14 cellular contexts compared by ENCODE assay signal in the genomic region with DNA sequence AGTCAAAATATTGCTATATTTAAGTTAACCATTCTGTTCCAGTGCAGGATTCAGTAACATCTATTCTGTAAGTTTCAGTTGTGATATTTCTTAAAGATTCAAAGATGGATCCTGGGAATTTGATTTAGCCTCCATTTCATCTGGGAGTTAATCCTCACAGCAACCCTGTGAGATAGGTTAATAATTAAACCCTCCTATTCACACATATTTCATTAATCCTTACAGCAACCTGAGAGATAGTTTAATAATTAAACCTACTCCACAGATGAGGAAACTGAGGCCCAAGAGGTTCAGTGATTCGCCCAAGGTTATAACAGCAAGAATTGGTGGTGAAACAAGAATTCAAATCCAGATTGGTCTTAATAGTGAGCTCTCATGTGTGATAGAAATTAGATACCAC. TPM values are rescaled to one million over a fixed set of nuclear protein-coding genes. Genes with fewer than 3 reads are reported as not detected.
DNase-seq lines count a peak whose midpoint lies in the region; ATAC-seq, FAIRE-seq and TF ChIP-seq lines count a peak whose summit lies in the region.
"Had no signal": no experiment of that assay in that cellular context is flagged by ENCODE, and none has a peak within 500 bp of the region (broad histone marks: within the 10 kb centered on the region; RNA-seq: fewer than 3 reads in every experiment).

No MANE protein-coding gene starts in this region.

- H3K4me3 ChIP-seq in SK-N-MC (no peak overlapping the region), small intestine (ENCODE audit: low read depth in 1 of 2, low read length in 2 of 2) (no peak overlapping the region)

- no peak for FAIRE-seq in small intestine (lab: Jason Lieb, UNC)

- peak overlapping the region; percentile 29 to 67 for H3K27ac Mint-ChIP-seq in natural killer cell
- no peak overlapping the region for H3K27ac Mint-ChIP-seq in natural killer cell treated with Interleukin-12 subunit alpha and Interleukin-12 subunit beta and Interleukin-15 and Interleukin-18, amount 100 ng/mL, for 72 hours

- intact Hi-C loops in natural killer cell (cut with micrococcal nuclease), result no loop called here

- no peak for ATAC-seq in natural killer cell
- ATAC-seq in natural killer cell treated with Interleukin-12 subunit alpha and Interleukin-12 subunit beta and Interleukin-15 and Interleukin-18, amount 100 ng/mL, for 72 hours, result no peak

- peaks cover 0 to 3% of the 10 kb centered on the region in 2 donors for H3K4me1 ChIP-seq in small intestine (ENCODE audit: control insufficient read depth in 2 of 2, insufficient read depth in 1 of 2, low read depth in 1 of 2, low read length in 1 of 2)

- TF ChIP-seq CTCF in natural killer cell (IDR thresholded peaks at IDR 0.05), result no peak

- no peaks in the 10 kb centered on the region for H3K36me3 Mint-ChIP-seq in natural killer cell
- H3K36me3 Mint-ChIP-seq in natural killer cell treated with Interleukin-12 subunit alpha and Interleukin-12 subunit beta and Interleukin-15 and Interleukin-18, amount 100 ng/mL, for 72 hours, result peaks cover 11% of the 10 kb centered on the region

- H3K4me1 Mint-ChIP-seq in natural killer cell, result peaks cover 37 to 43% of the 10 kb centered on the region in 2 donors
- peaks cover 21 to 27% of the 10 kb centered on the region in 2 donors for H3K4me1 Mint-ChIP-seq in natural killer cell treated with Interleukin-12 subunit alpha and Interleukin-12 subunit beta and Interleukin-15 and Interleukin-18, amount 100 ng/mL, for 72 hours (ENCODE audit: low read depth in 2 of 2)

- H3K27ac ChIP-seq in SK-N-MC (peak overlapping the region; percentile 68), small intestine (ENCODE audit: low read depth in 1 of 2, low read length in 1 of 2) (no peak overlapping the region)

- no peak overlapping the region for H3K9ac ChIP-seq in SK-N-MC (ENCODE audit: insufficient read length)

- 78 to 84% (median 82%) methylated on average over 1 of the region's 1 CpG for WGBS in small intestine, 3 donors

- DNase-seq in natural killer cell (no peak), SK-N-MC (ENCODE audit: low read depth, low spot score) (no peak), kidney tubule cell (ENCODE audit: low spot score) (peak; percentile 44), small intestine (peak; percentile 14), D341Med (ENCODE audit: low spot score) (no peak), anterior cingulate cortex (lab: John Stamatoyannopoulos, UW) (no peak), NAMALWA (ENCODE audit: low spot score) (no peak)
- no peak for DNase-seq in natural killer cell treated with Interleukin-12 subunit alpha and Interleukin-12 subunit beta and Interleukin-15 and Interleukin-18, amount 100 ng/mL, for 72 hours (ENCODE audit: low spot score)
- DNase-seq: DMS79, GDM1, GOT3, NCI-H1092, NCI-H226, NCI-H526 treated with DMSO at 0.1 percent for 48 hours had no signal

- no peak overlapping the region for H3K4me3 Mint-ChIP-seq in natural killer cell
- H3K4me3 Mint-ChIP-seq in natural killer cell treated with Interleukin-12 subunit alpha and Interleukin-12 subunit beta and Interleukin-15 and Interleukin-18, amount 100 ng/mL, for 72 hours, result no peak overlapping the region

- H3K9me3 Mint-ChIP-seq in natural killer cell, result no peaks in the 10 kb centered on the region
- H3K9me3 Mint-ChIP-seq in natural killer cell treated with Interleukin-12 subunit alpha and Interleukin-12 subunit beta and Interleukin-15 and Interleukin-18, amount 100 ng/mL, for 72 hours, result no peaks in the 10 kb centered on the region

- no peaks in the 10 kb centered on the region for H3K27me3 Mint-ChIP-seq in natural killer cell (ENCODE audit: low read depth in 2 of 2)
- no peaks in the 10 kb centered on the region for H3K27me3 Mint-ChIP-seq in natural killer cell treated with Interleukin-12 subunit alpha and Interleukin-12 subunit beta and Interleukin-15 and Interleukin-18, amount 100 ng/mL, for 72 hours

- H3K9me3 ChIP-seq in SK-N-MC (ENCODE audit: low read depth, low read length), result no peaks in the 10 kb centered on the region
- no peaks in the 10 kb centered on the region for H3K9me3 ChIP-seq in small intestine (ENCODE audit: control insufficient read depth, low read depth)

- H3K27me3 ChIP-seq in small intestine (ENCODE audit: control insufficient read depth in 2 of 2, insufficient read depth in 2 of 2, low read length in 2 of 2), result no peaks in the 10 kb centered on the region

- H3K36me3 ChIP-seq in SK-N-MC (ENCODE audit: insufficient read depth, low read length), result peaks cover 77% of the 10 kb centered on the region
- peaks cover 3 to 7% of the 10 kb centered on the region in 2 donors for H3K36me3 ChIP-seq in small intestine (ENCODE audit: control insufficient read depth in 2 of 2, insufficient read depth in 2 of 2, low read length in 2 of 2)

RNA-seq across cellular contexts. Expression of gene ZBTB2, which starts 10.9 kb away (rescaled TPM):
- 10 to 100 TPM; 27.4 to 36.9 (median 29.9) TPM for total RNA-seq in natural killer cell
- total RNA-seq in natural killer cell treated with Interleukin-12 subunit alpha and Interleukin-12 subunit beta and Interleukin-15 and Interleukin-18, amount 100 ng/mL, for 72 hours, result 10 to 100 TPM; 20.4 to 23.8 TPM
- polyA plus RNA-seq in small intestine, result 1 to 10 TPM; 7.1 to 8.7 (median 8.1) TPM

RNA-seq across cellular contexts. Expression of gene RMND1, which starts 49.7 kb away (rescaled TPM):
- 10 to 100 TPM; 10.6 to 14.7 (median 11.3) TPM for total RNA-seq in natural killer cell
- 10 to 100 TPM; 19.2 to 27.3 TPM for total RNA-seq in natural killer cell treated with Interleukin-12 subunit alpha and Interleukin-12 subunit beta and Interleukin-15 and Interleukin-18, amount 100 ng/mL, for 72 hours
- polyA plus RNA-seq in small intestine, result 10 to 100 TPM; 17.5 to 40.5 (median 24.0) TPM

Comparison
In these comparisons a context has a peak if more than half of its experiments do, and no peak if none do; other contexts are left out.
1. H3K27ac Mint-ChIP-seq: peak in natural killer cell (2 of 2); none in natural killer cell treated with Interleukin-12 subunit alpha and Interleukin-12 subunit beta and Interleukin-15 and Interleukin-18, amount 100 ng/mL, for 72 hours (0 of 2).
2. DNase-seq: peak in kidney tubule cell (single experiment) and small intestine (single experiment); none in natural killer cell (single experiment), natural killer cell treated with Interleukin-12 subunit alpha and Interleukin-12 subunit beta and Interleukin-15 and Interleukin-18, amount 100 ng/mL, for 72 hours (single experiment), SK-N-MC (single experiment), D341Med (single experiment), anterior cingulate cortex (0 of 58) and NAMALWA (single experiment).